ENCODE assay signal across 26 cellular contexts in the genomic region with DNA sequence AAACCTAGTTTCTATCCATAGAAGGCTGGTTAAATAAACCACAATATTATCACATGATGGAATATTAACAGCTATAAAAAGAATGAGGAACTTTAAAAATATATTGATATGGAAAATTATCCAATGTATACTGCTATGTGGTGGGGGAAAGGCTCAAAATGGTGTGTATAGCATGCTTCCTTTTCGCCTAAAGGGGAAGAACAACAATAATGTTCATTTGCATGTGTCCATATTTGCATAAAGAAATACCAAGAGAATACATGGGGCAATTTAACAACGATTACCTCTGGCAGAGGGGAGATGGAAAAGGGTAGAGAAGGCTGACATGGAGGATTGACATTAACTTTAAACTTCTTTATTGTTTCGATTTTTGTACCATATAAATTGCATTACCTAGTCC.
A peak's percentile ranks its signal among the peaks of the same experiment; 100 is the strongest.
DNase-seq lines count a peak whose midpoint lies in the region; ATAC-seq, FAIRE-seq and TF ChIP-seq lines count a peak whose summit lies in the region.
"Had no signal": no experiment of that assay in that cellular context is flagged by ENCODE, and none has a peak within 500 bp of the region (broad histone marks: within the 10 kb centered on the region; RNA-seq: fewer than 3 reads in every experiment).

No MANE protein-coding gene starts in this region.

- no peak overlapping the region for H3K9ac ChIP-seq in neural progenitor cell
- H3K9ac ChIP-seq: BLaER1 treated with 17β-estradiol and CSF1 and Interleukin-3, amounts not matched to agents 10 nM and 100 nM; GM23248 had no signal

- no peak overlapping the region for H2AFZ ChIP-seq in neural progenitor cell (replicated peaks)
- H2AFZ ChIP-seq: GM23248 had no signal

- H3K4me1 ChIP-seq in neural progenitor cell, result peaks cover 12% of the 10 kb centered on the region
- H3K4me1 ChIP-seq: A549, BE2C had no signal

- H3K4me3 Mint-ChIP-seq in activated B cell treated with CpG ODN at 0.5 μM for 24 hours, result no peak overlapping the region
- no peak overlapping the region for H3K4me3 Mint-ChIP-seq in neural progenitor cell
- H3K4me3 Mint-ChIP-seq: CD14-positive monocyte; CD4-positive, alpha-beta T cell; CD8-positive, alpha-beta memory T cell had no signal

- no peaks in the 10 kb centered on the region for H4K20me1 ChIP-seq in neural progenitor cell (ENCODE audit: low read depth)
- H4K20me1 ChIP-seq: BLaER1 treated with 17β-estradiol and CSF1 and Interleukin-3, amounts not matched to agents 10 nM and 100 nM had no signal

- in situ Hi-C loops in GM13977 (cut with MboI; ENCODE audit: low pct_unique_long_range_greater_than_20kb, low sequenced_read_pairs, unreplicated experiment), result no loop called here

- H3K27me3 Mint-ChIP-seq in activated B cell treated with CpG ODN at 0.5 μM for 24 hours (peaks cover 2% of the 10 kb centered on the region), neural progenitor cell (ENCODE audit: insufficient read depth, low read depth) (peaks cover 24% of the 10 kb centered on the region)
- H3K27me3 Mint-ChIP-seq: CD4-positive, alpha-beta T cell had no signal

- H3K27ac ChIP-seq in neural progenitor cell, result no peak overlapping the region
- H3K27ac ChIP-seq: A549; BLaER1 treated with 17β-estradiol and CSF1 and Interleukin-3, amounts not matched to agents 10 nM and 100 nM; GM23248 had no signal

- no peak overlapping the region for H3K4me3 ChIP-seq in neural progenitor cell
- H3K4me3 ChIP-seq: A549; BLaER1 treated with 17β-estradiol and CSF1 and Interleukin-3, amounts not matched to agents 10 nM and 100 nM; GM23248 had no signal

- DNase-seq in HTR-8/SVneo (ENCODE audit: insufficient read length, low spot score) (no peak), activated B cell treated with CpG ODN at 0.5 μM for 24 hours (no peak), neural progenitor cell (ENCODE audit: low spot score) (no peak), GM13977 (ENCODE audit: low spot score) (no peak), DMS 273 (lab: John Stamatoyannopoulos, UW; ENCODE audit: unreplicated experiment) (no peak), SHP77 treated with DMSO at 0.1 percent for 48 hours (lab: John Stamatoyannopoulos, UW) (no peak), T-helper 9 cell (no peak)
- DNase-seq: 8988T; ACHN; AML-193; BE2C; CD4-positive, alpha-beta T cell; CD8-positive, alpha-beta memory T cell; DMS53; DMS79 treated with DMSO at 0.1 percent for 48 hours; GF-D8; GM23248; H7; HCEC 1CT had no signal

- no peak for ATAC-seq in activated B cell treated with CpG ODN at 0.5 μM for 24 hours (ENCODE audit: low read depth)
- ATAC-seq: A549 had no signal

- TF ChIP-seq CTCF in activated B cell treated with CpG ODN at 0.5 μM for 24 hours (IDR thresholded peaks at IDR 0.05), result no peak
- no peak for TF ChIP-seq CTCF in neural progenitor cell (IDR thresholded peaks at IDR 0.05)
- no peak for TF ChIP-seq CTCF in GM13977 (IDR thresholded peaks at IDR 0.05; ENCODE audit: extremely low read depth, insufficient read depth, missing control alignments)

- POLR2A ChIA-PET in activated B cell treated with CpG ODN at 0.5 μM for 24 hours (lab: Charles Lee), result interaction anchor here (1.0 to 1.4 kb wide), 2 partner anchors 113 to 278 kb away, joined by 3 to 4 read pairs; a partner anchor contains a TSS

- H3F3A ChIP-seq in neural progenitor cell (ENCODE audit: low read depth), result no peaks in the 10 kb centered on the region

- no peak overlapping the region for H3K4me2 ChIP-seq in neural progenitor cell
- H3K4me2 ChIP-seq: A549 had no signal

- H3K36me3 ChIP-seq in neural progenitor cell, result no peaks in the 10 kb centered on the region
- H3K36me3 ChIP-seq: BE2C; BLaER1 treated with 17β-estradiol and CSF1 and Interleukin-3, amounts not matched to agents 10 nM and 100 nM had no signal

- H3K27me3 ChIP-seq in neural progenitor cell, result no peaks in the 10 kb centered on the region

- FAIRE-seq in HTR-8/SVneo (lab: Jason Lieb, UNC), result peak; percentile 4
- FAIRE-seq: A549, D721Med, GM12892, GM19239, H1 had no signal

- CTCF ChIA-PET in activated B cell treated with CpG ODN at 0.5 μM for 24 hours (lab: Charles Lee), result interaction anchor here (0.7 to 12.6 kb wide), 8 partner anchors 30 to 530 kb away, joined by 3 to 206 read pairs (median 4); a partner anchor contains a TSS

- peak overlapping the region; percentile 12 for H3K27ac Mint-ChIP-seq in activated B cell treated with CpG ODN at 0.5 μM for 24 hours
- H3K27ac Mint-ChIP-seq in neural progenitor cell, result peak overlapping the region; percentile 11
- H3K27ac Mint-ChIP-seq: CD14-positive monocyte; CD4-positive, alpha-beta T cell had no signal

- H3K79me2 ChIP-seq in neural progenitor cell (ENCODE audit: low read depth), result no peaks in the 10 kb centered on the region

- H3K9me3 Mint-ChIP-seq in activated B cell treated with CpG ODN at 0.5 μM for 24 hours, result no peaks in the 10 kb centered on the region
- peaks cover 6% of the 10 kb centered on the region for H3K9me3 Mint-ChIP-seq in neural progenitor cell
- H3K9me3 Mint-ChIP-seq: CD4-positive, alpha-beta T cell had no signal

- H3K9me3 ChIP-seq in neural progenitor cell (ENCODE audit: low read depth), result no peaks in the 10 kb centered on the region
- H3K9me3 ChIP-seq: A549; BE2C; BLaER1 treated with 17β-estradiol and CSF1 and Interleukin-3, amounts not matched to agents 10 nM and 100 nM had no signal

- intact Hi-C loops in activated B cell treated with CpG ODN at 0.5 μM for 24 hours (cut with micrococcal nuclease), result loop anchor here (2.0 kb wide), 1 partner anchor 110 kb away; no protein-coding TSS in a partner anchor

- H3K4me1 Mint-ChIP-seq in activated B cell treated with CpG ODN at 0.5 μM for 24 hours (peaks cover 4% of the 10 kb centered on the region), neural progenitor cell (peaks cover 78% of the 10 kb centered on the region)

- H3K36me3 Mint-ChIP-seq in activated B cell treated with CpG ODN at 0.5 μM for 24 hours (ENCODE audit: low read depth) (no peaks in the 10 kb centered on the region), neural progenitor cell (peaks cover 2% of the 10 kb centered on the region)
- H3K36me3 Mint-ChIP-seq: CD14-positive monocyte; CD8-positive, alpha-beta memory T cell had no signal
